18 cellular contexts compared by ENCODE assay signal in the genomic region with DNA sequence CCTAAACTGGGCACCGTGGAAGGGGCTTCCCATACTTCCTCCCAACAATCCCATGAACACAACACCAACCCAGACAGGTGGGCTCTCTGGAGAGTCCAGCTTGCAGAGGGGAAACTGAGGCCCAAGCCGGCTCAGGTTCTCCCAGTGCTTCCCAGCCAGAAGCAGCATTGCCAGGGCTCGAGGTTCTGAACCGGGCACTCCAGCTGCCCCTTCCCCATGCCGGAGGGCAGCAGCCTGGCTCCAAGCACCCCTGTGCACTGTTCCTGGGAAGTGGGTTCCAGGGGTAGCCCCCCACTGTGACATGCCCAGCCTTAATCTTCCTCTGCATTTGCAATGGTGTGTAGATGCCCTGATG.
DNase-seq lines count a peak whose midpoint lies in the region; ATAC-seq and TF ChIP-seq lines count a peak whose summit lies in the region.
"Had no signal": no experiment of that assay in that cellular context is flagged by ENCODE, and none has a peak within 500 bp of the region (broad histone marks: within the 10 kb centered on the region; RNA-seq: fewer than 3 reads in every experiment).

No MANE protein-coding gene starts in this region.

- DNase-seq in cardiac septum (ENCODE audit: low spot score) (peak; percentile 63), heart right ventricle (no peak), islet precursor cell (peak; percentile 31), posterior vena cava (ENCODE audit: low spot score) (peak; percentile 51), aorta (no peak)
- DNase-seq in stimulated activated CD4-positive, alpha-beta T cell treated with anti-CD3 and anti-CD28 coated beads, Interleukin-2, amount 100 ng/mL, for 48 hours: no peak
- DNase-seq: ACHN, C1 segment of cervical spinal cord, DMS79, HFFc6, IMR-90, NCI-H1417, NCI-H187, NCI-H2227 treated with DMSO at 0.1 percent for 48 hours, NCI-H510A treated with DMSO at 0.1 percent for 48 hours, NCI-H774 had no signal

- H3K36me3 ChIP-seq in heart right ventricle (no peaks in the 10 kb centered on the region), aorta (ENCODE audit: control insufficient read depth in 1 of 2, insufficient read depth in 2 of 2, low read length in 1 of 2) (no peaks in the 10 kb centered on the region)

- intact Hi-C loops in cardiac septum (cut with DNase I) (no loop called here), heart right ventricle (cut with DNase I) (no loop called here), posterior vena cava (cut with DNase I) (no loop called here), aorta (cut with DNase I) (no loop called here)

- H3K9me3 ChIP-seq in heart right ventricle (peaks cover 0 to 26% (median 14%) of the 10 kb centered on the region in 11 donors), aorta (ENCODE audit: control insufficient read depth, low read length) (peaks cover 2% of the 10 kb centered on the region)

- H3K27me3 ChIP-seq in heart right ventricle (no peaks in the 10 kb centered on the region), aorta (ENCODE audit: control insufficient read depth in 1 of 2, insufficient read depth in 2 of 2, low read length in 1 of 2) (no peaks in the 10 kb centered on the region)

- no peak for TF ChIP-seq CTCF in heart right ventricle (IDR thresholded peaks at IDR 0.05)

- ATAC-seq in heart right ventricle (no peak), GM18520 (IDR thresholded peaks at IDR 0.05; ENCODE audit: unreplicated experiment) (no peak), aorta (ENCODE audit: low FRiP score) (no peak)
- ATAC-seq: Right ventricle myocardium inferior had no signal

- 93 to 95% methylated on average over 5 of the region's 5 CpGs for WGBS in heart right ventricle, 2 donors
- WGBS in aorta, 2 donors: 94 to 98% methylated on average over 5 of the region's 5 CpGs

- H3K4me1 ChIP-seq in heart right ventricle (peaks cover 0 to 15% (median 0%) of the 10 kb centered on the region in 9 donors), aorta (ENCODE audit: control insufficient read depth in 1 of 2, insufficient read depth in 2 of 2, low read length in 2 of 2) (no peaks in the 10 kb centered on the region)

- H3K4me3 ChIP-seq in heart right ventricle: no peak overlapping the region
- no peak overlapping the region for H3K4me3 ChIP-seq in aorta (ENCODE audit: low read length in 2 of 2)

- H3K27ac ChIP-seq in heart right ventricle: no peak overlapping the region
- no peak overlapping the region for H3K27ac ChIP-seq in aorta (ENCODE audit: low read depth in 1 of 2, low read length in 2 of 2)

Comparison
In these comparisons a context has a peak if more than half of its experiments do, and no peak if none do; other contexts are left out.
1. DNase-seq: peak in cardiac septum (single experiment), islet precursor cell (single experiment) and posterior vena cava (single experiment); none in heart right ventricle (0 of 2), aorta (0 of 2) and stimulated activated CD4-positive, alpha-beta T cell treated with anti-CD3 and anti-CD28 coated beads, Interleukin-2, amount 100 ng/mL, for 48 hours (0 of 2).